In the genomic region with DNA sequence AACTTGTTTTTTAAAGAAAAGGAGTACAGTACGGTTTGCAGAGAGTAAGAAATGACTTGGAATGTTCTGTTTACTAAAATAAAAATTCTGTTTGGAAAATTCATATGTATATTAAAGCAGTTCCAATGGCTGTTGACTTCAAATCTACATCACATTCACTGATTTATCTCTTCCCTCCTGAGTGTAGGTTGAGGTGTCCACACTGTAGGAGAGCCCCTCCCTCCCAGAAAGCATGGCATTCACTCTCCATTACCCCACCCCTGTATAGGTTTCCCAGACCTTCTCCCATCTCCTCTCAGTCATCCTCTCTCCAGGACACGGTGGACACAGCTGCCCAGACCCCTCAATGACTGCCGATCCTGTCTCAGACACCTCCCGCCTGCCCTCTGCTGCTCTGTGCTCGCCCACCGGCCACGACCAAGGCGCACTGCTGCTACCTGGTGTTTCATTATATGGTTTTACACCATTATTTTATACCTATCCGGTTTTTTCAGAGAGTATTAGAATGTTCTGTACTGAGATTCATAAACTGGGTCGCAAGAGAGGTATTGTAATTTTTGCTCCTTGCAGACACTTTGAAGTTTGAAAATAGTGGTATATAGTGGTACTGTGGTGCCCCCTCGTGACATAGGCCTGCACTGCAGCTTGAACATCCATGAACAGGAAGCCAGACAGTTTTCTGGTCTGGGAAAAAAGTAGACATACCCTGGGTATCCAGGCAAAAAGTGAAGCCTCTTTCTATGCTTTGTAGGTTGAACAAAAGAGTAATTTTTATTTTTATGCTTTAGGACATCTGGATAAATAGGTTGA, we compare ENCODE assay signal across 8 cellular contexts. TPM values are rescaled to one million over a fixed set of nuclear protein-coding genes. Genes with fewer than 3 reads are reported as not detected.
DNase-seq lines count a peak whose midpoint lies in the region; ATAC-seq and TF ChIP-seq lines count a peak whose summit lies in the region.

No MANE protein-coding gene starts in this region.

- H3K27ac ChIP-seq in lower lobe of right lung = no peak overlapping the region

- no peaks in the 10 kb centered on the region for H3K36me3 ChIP-seq in HAP-1 (replicated peaks)
- no peaks in the 10 kb centered on the region for H3K36me3 ChIP-seq in lower lobe of right lung

- H3K4me1 ChIP-seq in HAP-1 (no peaks in the 10 kb centered on the region), lower lobe of right lung (no peaks in the 10 kb centered on the region)

- H3K9me3 ChIP-seq in HAP-1 (no peaks in the 10 kb centered on the region), lower lobe of right lung (no peaks in the 10 kb centered on the region)

- intact Hi-C loops in lower lobe of right lung (cut with DNase I) = no loop called here

- H3K27me3 ChIP-seq in HAP-1 (ENCODE audit: low read depth) (peaks cover 11% of the 10 kb centered on the region), lower lobe of right lung (ENCODE audit: low read depth) (no peaks in the 10 kb centered on the region)

- peak overlapping the region; percentile 15 for H3K4me3 ChIP-seq in HAP-1
- H3K4me3 ChIP-seq in lower lobe of right lung = no peak overlapping the region

- DNase-seq in ELR (ENCODE audit: low read depth) (peak; percentile 57), HAP-1 (ENCODE audit: low spot score in 2 of 2) (peak; percentile 58 to 83), NCI-H2081 treated with DMSO at 0.1 percent for 48 hours (lab: John Stamatoyannopoulos, UW) (peak; percentile 23), dedifferentiated amniotic fluid mesenchymal stem cell (ENCODE audit: extremely low spot score) (peak; percentile 26), lower lobe of right lung (peak; percentile 50), SHP77 treated with DMSO at 0.1 percent for 48 hours (lab: John Stamatoyannopoulos, UW) (no peak)
- DNase-seq in activated CD4-positive, alpha-beta T cell treated with anti-CD3 and anti-CD28 coated beads, Interleukin-2, amount 50 U/mL, for 1 hour = peak; percentile 55
- DNase-seq in stimulated activated CD8-positive, alpha-beta memory T cell treated with anti-CD3 and anti-CD28 coated beads, Interleukin-2, amount 100 ng/mL, for 1 hour (ENCODE audit: low read depth in 2 of 2) = peak; percentile 11 to 24

- TF ChIP-seq CTCF in lower lobe of right lung (IDR thresholded peaks at IDR 0.05) = peak; percentile 64

- ATAC-seq in lower lobe of right lung = peak; percentile 66 to 68

- in situ Hi-C loops in HAP-1 (cut with MboI; ENCODE audit: low sequenced_read_pairs) = no loop called here

RNA-seq across cellular contexts. Expression of a gene that starts 38.8 kb away (rescaled TPM):
- 37.3 TPM for total RNA-seq in lower lobe of right lung
